ENCODE assay signal across 12 cellular contexts in genomic region chr2:62217980-62218379, GRCh38. TPM values are rescaled to one million over a fixed set of nuclear protein-coding genes. Genes with fewer than 3 reads are reported as not detected.
A peak's percentile ranks its signal among the peaks of the same experiment; 100 is the strongest.
DNase-seq lines count a peak whose midpoint lies in the region; ATAC-seq and TF ChIP-seq lines count a peak whose summit lies in the region.
"Had no signal": no experiment of that assay in that cellular context is flagged by ENCODE, and none has a peak within 500 bp of the region (broad histone marks: within the 10 kb centered on the region; RNA-seq: fewer than 3 reads in every experiment).

No MANE protein-coding gene starts in this region.

- peaks cover 5% of the 10 kb centered on the region for H3K36me3 ChIP-seq in ACC112 (ENCODE audit: insufficient read depth, low read length)

- peak overlapping the region; percentile 96 for H3K27ac Mint-ChIP-seq in central memory CD8-positive, alpha-beta T cell (ENCODE audit: low read depth)
- peak overlapping the region; percentile 14 for H3K27ac Mint-ChIP-seq in mesothelial cell of epicardium
- H3K27ac Mint-ChIP-seq: activated T-helper 1 cell treated with anti-CD3 and anti-CD28 coated beads, Interleukin-12 subunit alpha, Interleukin-12 subunit beta, Interleukin-2, Interleukin-4 antibody, amounts not matched to agents 30 ng/mL and 10 ng/mL and 1 ng/mL, durations not matched to agents 14 hours and 24 hours and 36 hours had no signal

- no peak overlapping the region for H3K4me3 ChIP-seq in ACC112 (ENCODE audit: low read depth, low read length)

- peaks cover 68% of the 10 kb centered on the region for H3K79me2 ChIP-seq in ACC112 (ENCODE audit: control insufficient read depth, insufficient read depth, low read length, unreplicated experiment)

- peak overlapping the region; percentile 85 for H3K27ac ChIP-seq in ACC112 (ENCODE audit: low read depth, low read length)
- H3K27ac ChIP-seq: HL-60 had no signal

- no peaks in the 10 kb centered on the region for H3K27me3 Mint-ChIP-seq in central memory CD8-positive, alpha-beta T cell
- no peaks in the 10 kb centered on the region for H3K27me3 Mint-ChIP-seq in mesothelial cell of epicardium (ENCODE audit: low read depth)

- peaks cover 98% of the 10 kb centered on the region for H3K4me1 Mint-ChIP-seq in central memory CD8-positive, alpha-beta T cell
- H3K4me1 Mint-ChIP-seq in mesothelial cell of epicardium, result peaks cover 28% of the 10 kb centered on the region

- peak; percentile 59 for DNase-seq in GM04503 (ENCODE audit: low read depth)
- no peak for DNase-seq in central memory CD8-positive, alpha-beta T cell (ENCODE audit: low spot score in 2 of 2)
- no peak for DNase-seq in mesothelial cell of epicardium (ENCODE audit: low spot score in 2 of 2, unreplicated experiment in 2 of 2)
- no peak for DNase-seq in stimulated activated CD8-positive, alpha-beta memory T cell treated with anti-CD3 and anti-CD28 coated beads, Interleukin-4, amount 100 ng/mL, for 48 hours
- DNase-seq in cerebellum (ENCODE audit: low spot score), result no peak
- no peak for DNase-seq in cerebellar cortex (ENCODE audit: low spot score)
- DNase-seq: effector CD4-positive, alpha-beta T cell; NCI-H1694 treated with DMSO at 0.1 percent for 48 hours had no signal

- no peak for ATAC-seq in central memory CD8-positive, alpha-beta T cell (replicated peaks; ENCODE audit: extremely low read depth, poor library complexity, severe bottlenecking)
- ATAC-seq in GM19023 (IDR thresholded peaks at IDR 0.05; ENCODE audit: unreplicated experiment), result no peak

- peak overlapping the region; percentile 39 for H3K4me3 Mint-ChIP-seq in central memory CD8-positive, alpha-beta T cell
- no peak overlapping the region for H3K4me3 Mint-ChIP-seq in mesothelial cell of epicardium
- H3K4me3 Mint-ChIP-seq: activated T-helper 1 cell treated with anti-CD3 and anti-CD28 coated beads, Interleukin-12 subunit alpha, Interleukin-12 subunit beta, Interleukin-2, Interleukin-4 antibody, amounts not matched to agents 30 ng/mL and 10 ng/mL and 1 ng/mL, durations not matched to agents 14 hours and 24 hours and 36 hours had no signal

- H3K4me1 ChIP-seq in ACC112 (ENCODE audit: control insufficient read depth, insufficient read depth, low read length, unreplicated experiment), result peaks cover 39% of the 10 kb centered on the region

- no peaks in the 10 kb centered on the region for H3K9me3 Mint-ChIP-seq in central memory CD8-positive, alpha-beta T cell
- H3K9me3 Mint-ChIP-seq in mesothelial cell of epicardium, result peaks cover 13% of the 10 kb centered on the region

- H3K36me3 Mint-ChIP-seq in central memory CD8-positive, alpha-beta T cell (ENCODE audit: insufficient read depth), result peaks cover 35% of the 10 kb centered on the region
- peaks cover 23% of the 10 kb centered on the region for H3K36me3 Mint-ChIP-seq in mesothelial cell of epicardium

- no peak for TF ChIP-seq CTCF in mesothelial cell of epicardium (IDR thresholded peaks at IDR 0.05; ENCODE audit: unreplicated experiment)

- no peaks in the 10 kb centered on the region for H3K27me3 ChIP-seq in ACC112 (ENCODE audit: insufficient read depth, low read length)

- H2AFZ ChIP-seq in ACC112 (ENCODE audit: low read length, unreplicated experiment), result no peak overlapping the region

RNA-seq across cellular contexts. Expression of gene B3GNT2, which starts 22.1 kb away (rescaled TPM):
- 24.8 to 25.0 TPM (median 24.8 TPM) in 3 replicates for total RNA-seq in mesothelial cell of epicardium
- total RNA-seq in cerebellum, result 9.9 TPM
